15 cellular contexts compared by ENCODE assay signal in genomic region chr9:16367605-16368424, GRCh38.
A peak's percentile ranks its signal among the peaks of the same experiment; 100 is the strongest.
DNase-seq lines count a peak whose midpoint lies in the region; ATAC-seq and TF ChIP-seq lines count a peak whose summit lies in the region.
"Had no signal": no experiment of that assay in that cellular context is flagged by ENCODE, and none has a peak within 500 bp of the region (broad histone marks: within the 10 kb centered on the region; RNA-seq: fewer than 3 reads in every experiment).

No MANE protein-coding gene starts in this region.

- no peak overlapping the region for H2AFZ ChIP-seq in mammary epithelial cell (ENCODE audit: low read depth, low read length)

- TF ChIP-seq CTCF in mammary epithelial cell (conservative IDR thresholded peaks at IDR 0.05 in 1 of 2, IDR thresholded peaks at IDR 0.05 in 1 of 2; ENCODE audit: extremely low read depth in 1 of 2, insufficient read depth in 1 of 2, low read depth in 1 of 2, low read length in 2 of 2) (no peak), upper lobe of right lung (IDR thresholded peaks at IDR 0.05) (no peak), stomach (IDR thresholded peaks at IDR 0.05) (no peak)

- intact Hi-C loops in mammary epithelial cell (cut with micrococcal nuclease) = loop anchor here (1.0 kb wide), 1 partner anchor 12 kb away; no protein-coding TSS in a partner anchor
- intact Hi-C loops in upper lobe of right lung (cut with DNase I) = no loop called here
- intact Hi-C loops in right cardiac atrium (cut with DNase I) = no loop called here
- intact Hi-C loops in stomach (cut with DNase I; ENCODE audit: low total_unique reads) = no loop called here

- no peaks in the 10 kb centered on the region for H4K20me1 ChIP-seq in mammary epithelial cell (ENCODE audit: insufficient read depth, low read length)

- DNase-seq in COLO829 (ENCODE audit: low spot score) = peak; percentile 31
- peak; percentile 19 for DNase-seq in LHCN-M2 (ENCODE audit: low read depth)
- peak; percentile 72 for DNase-seq in mammary epithelial cell
- DNase-seq in kidney tubule cell (ENCODE audit: low spot score) = peak; percentile 60
- DNase-seq in upper lobe of right lung = no peak
- no peak for DNase-seq in NAMALWA (ENCODE audit: low spot score)
- DNase-seq in right cardiac atrium = no peak
- DNase-seq in stomach = no peak
- DNase-seq: activated CD8-positive, alpha-beta memory T cell treated with anti-CD3 and anti-CD28 coated beads, Interleukin-2, amount 50 U/mL, for 4 hours; C1 segment of cervical spinal cord; GOT3; left cardiac atrium; psoas muscle; transverse colon had no signal

- no peaks in the 10 kb centered on the region for H3K79me2 ChIP-seq in mammary epithelial cell (ENCODE audit: insufficient read depth, low read length)

- H3K27ac ChIP-seq in mammary epithelial cell (ENCODE audit: insufficient read depth, low read depth, low read length) (no peak overlapping the region), upper lobe of right lung (no peak overlapping the region), right cardiac atrium (ENCODE audit: low read length) (no peak overlapping the region), stomach (no peak overlapping the region)
- H3K27ac ChIP-seq: HL-60, psoas muscle, transverse colon had no signal

- no peak for TF ChIP-seq POLR2A in stomach (IDR thresholded peaks at IDR 0.05)

- in situ Hi-C loops in mammary epithelial cell (cut with MboI; ENCODE audit: low sequenced_read_pairs in 2 of 2) = no loop called here

- H3K27me3 ChIP-seq in mammary epithelial cell (ENCODE audit: insufficient read depth, low read length) = no peaks in the 10 kb centered on the region
- no peaks in the 10 kb centered on the region for H3K27me3 ChIP-seq in upper lobe of right lung
- no peaks in the 10 kb centered on the region for H3K27me3 ChIP-seq in right cardiac atrium (ENCODE audit: control insufficient read depth, insufficient read depth)
- no peaks in the 10 kb centered on the region for H3K27me3 ChIP-seq in stomach
- H3K27me3 ChIP-seq: transverse colon had no signal

- dilution Hi-C loops in mammary epithelial cell (cut with HindIII; ENCODE audit: low sequenced_read_pairs) = no loop called here

- H3K4me3 ChIP-seq in mammary epithelial cell (replicated peaks in 1 of 3; ENCODE audit: insufficient read depth in 1 of 3, low read depth in 2 of 3, low read length in 3 of 3) = no peak overlapping the region
- H3K4me3 ChIP-seq in upper lobe of right lung = no peak overlapping the region
- no peak overlapping the region for H3K4me3 ChIP-seq in right cardiac atrium (ENCODE audit: low read length)
- no peak overlapping the region for H3K4me3 ChIP-seq in stomach
- H3K4me3 ChIP-seq: psoas muscle, transverse colon had no signal

- CTCF ChIA-PET in mammary epithelial cell (lab: Charles Lee; ENCODE audit: low non-redundant PET) = interaction anchor here (0.6 kb wide), 1 partner anchor 1011 kb away, joined by 3 read pairs; no protein-coding TSS in a partner anchor

- no peak overlapping the region for H3K9ac ChIP-seq in mammary epithelial cell (ENCODE audit: insufficient read depth, low read length)

- H3K4me1 ChIP-seq in mammary epithelial cell (ENCODE audit: insufficient read depth, low read length) = peaks cover 5% of the 10 kb centered on the region
- no peaks in the 10 kb centered on the region for H3K4me1 ChIP-seq in upper lobe of right lung
- peaks cover 2% of the 10 kb centered on the region for H3K4me1 ChIP-seq in right cardiac atrium (ENCODE audit: control insufficient read depth, insufficient read depth, low read length)
- no peaks in the 10 kb centered on the region for H3K4me1 ChIP-seq in stomach
- H3K4me1 ChIP-seq: psoas muscle, transverse colon had no signal

- no peak overlapping the region for H3K4me2 ChIP-seq in mammary epithelial cell (ENCODE audit: insufficient read depth, low read depth, low read length)

- H3K9me3 ChIP-seq in mammary epithelial cell (replicated peaks; ENCODE audit: insufficient read depth, low read length) = no peaks in the 10 kb centered on the region
- H3K9me3 ChIP-seq in upper lobe of right lung = no peaks in the 10 kb centered on the region
- H3K9me3 ChIP-seq in right cardiac atrium (ENCODE audit: control insufficient read depth, low read length) = no peaks in the 10 kb centered on the region
- H3K9me3 ChIP-seq in stomach = no peaks in the 10 kb centered on the region
- H3K9me3 ChIP-seq: psoas muscle, transverse colon had no signal

- BruUV-seq in mammary epithelial cell (replicated peaks; lab: Mats Ljungman, UMichigan) = no TSS peak

- WGBS in mammary epithelial cell (ENCODE audit: low coverage, missing lambda C conversion rate) = 84% methylated on average over 9 of the region's 10 CpGs
- WGBS in right cardiac atrium = 90% methylated on average over 10 of the region's 10 CpGs
- 80 to 91% (median 87%) methylated on average over 10 of the region's 10 CpGs for WGBS in stomach, 5 donors

- ATAC-seq in upper lobe of right lung = no peak
- ATAC-seq in right cardiac atrium = no peak
- ATAC-seq: left cardiac atrium, psoas muscle had no signal

- no peaks in the 10 kb centered on the region for H3K36me3 ChIP-seq in mammary epithelial cell (ENCODE audit: insufficient read depth, low read length)
- H3K36me3 ChIP-seq in upper lobe of right lung = no peaks in the 10 kb centered on the region
- no peaks in the 10 kb centered on the region for H3K36me3 ChIP-seq in stomach
- H3K36me3 ChIP-seq: transverse colon had no signal

- no peak for TF ChIP-seq EP300 in stomach (IDR thresholded peaks at IDR 0.05)

Comparison
In these comparisons a context has a peak if more than half of its experiments do, and no peak if none do; other contexts are left out.
1. DNase-seq: peak in COLO829 (single experiment), LHCN-M2 (single experiment), mammary epithelial cell (single experiment) and kidney tubule cell (single experiment); none in upper lobe of right lung (single experiment), NAMALWA (single experiment), right cardiac atrium (0 of 3) and stomach (single experiment).